Comparison of ENCODE assay signal across 18 cellular contexts in genomic region chr14:44940944-44941343, GRCh38.
"Had no signal": no experiment of that assay in that cellular context is flagged by ENCODE, and none has a peak within 500 bp of the region (broad histone marks: within the 10 kb centered on the region; RNA-seq: fewer than 3 reads in every experiment).

No MANE protein-coding gene starts in this region.

- H3K27ac ChIP-seq: adrenal gland, cardiac muscle cell, colonic mucosa, esophagus squamous epithelium, hepatocyte, left lung, neutrophil, parathyroid adenoma had no signal

- H3K27me3 ChIP-seq: adrenal gland, cardiac muscle cell, colonic mucosa, esophagus squamous epithelium, hepatocyte, left lung, neutrophil, tibial nerve had no signal

- DNase-seq: activated CD4-positive, CD25-positive, alpha-beta regulatory T cell treated with anti-CD3 and anti-CD28 coated beads, Interleukin-2, amount 50 U/mL, for 72 hours; activated gamma-delta T cell treated with Interleukin-2 at 50 U/mL for 16 hours; activated T-cell treated with anti-CD3 and anti-CD28 coated beads for 4 hours; adrenal gland; colonic mucosa; esophagus squamous epithelium; islet precursor cell; left lung; mammary epithelial cell; stimulated activated CD4-positive, alpha-beta T cell treated with anti-CD3 and anti-CD28 coated beads, Interleukin-12 subunit alpha, Interleukin-12 subunit beta, amount 100 ng/mL, for 4 hours; stimulated activated CD4-positive, alpha-beta T cell treated with anti-CD3 and anti-CD28 coated beads, Interleukin-2, amount 100 ng/mL, for 24 hours; SW 1271 had no signal

- ATAC-seq: left lung; stimulated activated memory B cell treated with anti-CD40 and anti-IgM and Interleukin-4, amounts not matched to agents 10 μg/mL and 1 μg/mL and 100 μg/mL, for 72 hours had no signal

- H3K4me1 ChIP-seq: adrenal gland, colonic mucosa, left lung, parathyroid adenoma had no signal

- H3K36me3 ChIP-seq: colonic mucosa had no signal

- H3K4me3 Mint-ChIP-seq: stimulated activated memory B cell treated with anti-CD40 and anti-IgM and Interleukin-4, amounts not matched to agents 10 μg/mL and 1 μg/mL and 100 μg/mL, for 72 hours had no signal

- H3K27ac Mint-ChIP-seq: stimulated activated memory B cell treated with anti-CD40 and anti-IgM and Interleukin-4, amounts not matched to agents 10 μg/mL and 1 μg/mL and 100 μg/mL, for 72 hours had no signal

- H3K4me3 ChIP-seq: adrenal gland, cardiac muscle cell, colonic mucosa, esophagus squamous epithelium, hepatocyte, left lung, tibial nerve had no signal

- H3K27me3 Mint-ChIP-seq: stimulated activated memory B cell treated with anti-CD40 and anti-IgM and Interleukin-4, amounts not matched to agents 10 μg/mL and 1 μg/mL and 100 μg/mL, for 72 hours had no signal

- H3K9me3 ChIP-seq: adrenal gland, colonic mucosa, esophagus squamous epithelium, left lung, neutrophil, tibial nerve had no signal
